ENCODE assay signal across 9 cellular contexts in genomic region chr10:132036887-132037675, GRCh38. TPM values are rescaled to one million over a fixed set of nuclear protein-coding genes. Genes with fewer than 3 reads are reported as not detected.
DNase-seq lines count a peak whose midpoint lies in the region; ATAC-seq, FAIRE-seq and TF ChIP-seq lines count a peak whose summit lies in the region.
"Had no signal": no experiment of that assay in that cellular context is flagged by ENCODE, and none has a peak within 500 bp of the region (broad histone marks: within the 10 kb centered on the region; RNA-seq: fewer than 3 reads in every experiment).

No MANE protein-coding gene starts in this region.

- no peak overlapping the region for H3K4ac ChIP-seq in H9 (ENCODE audit: low read depth, low read length)

- H3K9ac ChIP-seq in H9 (ENCODE audit: extremely low read depth, insufficient read length, low read length), result no peak overlapping the region
- H3K9ac ChIP-seq in astrocyte (ENCODE audit: low read length), result no peak overlapping the region
- no peak overlapping the region for H3K9ac ChIP-seq in skeletal muscle satellite cell (ENCODE audit: low read depth, low read length)
- H3K9ac ChIP-seq in Karpas-422 (ENCODE audit: low read length), result no peak overlapping the region

- H4K5ac ChIP-seq in H9 (ENCODE audit: insufficient read length, low read depth, low read length), result no peak overlapping the region

- H2BK5ac ChIP-seq in H9 (ENCODE audit: insufficient read length, low read length), result no peak overlapping the region

- H3T11ph ChIP-seq in H9 (ENCODE audit: low read length), result no peak overlapping the region

- no peaks in the 10 kb centered on the region for H3K79me1 ChIP-seq in H9 (ENCODE audit: insufficient read depth, low read depth, low read length, poor library complexity, severe bottlenecking)

- H2BK12ac ChIP-seq in H9 (ENCODE audit: insufficient read length, low read depth, low read length), result no peak overlapping the region

- no peak overlapping the region for H3K56ac ChIP-seq in H9 (ENCODE audit: insufficient read length, low read depth, low read length)

- DNase-seq in H9 (peak; percentile 71), astrocyte (ENCODE audit: low read depth) (peak; percentile 6), inferior parietal cortex (ENCODE audit: extremely low spot score) (peak; percentile 26), GM20000 (ENCODE audit: low spot score) (no peak), NCI-H446 treated with DMSO at 0.1 percent for 48 hours (lab: John Stamatoyannopoulos, UW) (no peak), Karpas-422 (no peak)
- DNase-seq: MV-4-11 had no signal

- no peak overlapping the region for H2BK120ac ChIP-seq in H9 (ENCODE audit: low read depth, low read length, poor library complexity, severe bottlenecking)

- peaks cover 0 to under 1% of the 10 kb centered on the region in 2 experiments; a peak in 2 of 5 replicates for H3K9me3 Mint-ChIP-seq in H9
- H3K9me3 Mint-ChIP-seq in astrocyte (ENCODE audit: unreplicated experiment), result peaks cover 9% of the 10 kb centered on the region

- H4K8ac ChIP-seq in H9 (replicated peaks; ENCODE audit: insufficient read length, low read depth, low read length), result no peak overlapping the region

- peaks cover 17 to 30% of the 10 kb centered on the region in 2 experiments for H3K4me1 Mint-ChIP-seq in H9
- peaks cover 4% of the 10 kb centered on the region for H3K4me1 Mint-ChIP-seq in astrocyte (ENCODE audit: low read depth, unreplicated experiment)

- H4K20me1 ChIP-seq in H9 (ENCODE audit: control insufficient read depth, insufficient read depth, insufficient read length) (no peaks in the 10 kb centered on the region), astrocyte (ENCODE audit: insufficient read depth, low read length) (no peaks in the 10 kb centered on the region), Karpas-422 (ENCODE audit: insufficient read depth, low read depth, low read length) (no peaks in the 10 kb centered on the region)

- no CpG with 5 or more reads among the region's 44 CpGs for WGBS in H9 (ENCODE audit: extremely low coverage, insufficient read length, low lambda C conversion rate)

- ATAC-seq in HG03354 (IDR thresholded peaks at IDR 0.05; ENCODE audit: poor library complexity, severe bottlenecking, unreplicated experiment), result no peak

- H3K4me3 Mint-ChIP-seq in H9 (peak overlapping the region; percentile 68 to 80), astrocyte (ENCODE audit: unreplicated experiment) (peak overlapping the region; percentile 81)

- H2AFZ ChIP-seq in H9 (ENCODE audit: low read length), result no peak overlapping the region
- H2AFZ ChIP-seq in astrocyte (ENCODE audit: low read depth, low read length), result no peak overlapping the region
- H2AFZ ChIP-seq in Karpas-422 (ENCODE audit: low read length), result no peak overlapping the region

- no peaks in the 10 kb centered on the region for H3K36me3 ChIP-seq in astrocyte (ENCODE audit: insufficient read depth, low read length)
- no peaks in the 10 kb centered on the region for H3K36me3 ChIP-seq in skeletal muscle satellite cell (ENCODE audit: insufficient read depth, low read length)
- no peaks in the 10 kb centered on the region for H3K36me3 ChIP-seq in Karpas-422 (ENCODE audit: insufficient read depth, low read length)

- H3K23me2 ChIP-seq in H9 (ENCODE audit: insufficient read length, low read depth, low read length, poor library complexity, severe bottlenecking), result peaks cover 16% of the 10 kb centered on the region

- H3K27ac Mint-ChIP-seq in H9 (peak overlapping the region in 2 of 3 experiments; percentile 36 to 76; a peak in 2 of 7 replicates), astrocyte (ENCODE audit: unreplicated experiment) (peak overlapping the region; percentile 34)

- no peak overlapping the region for H2BK20ac ChIP-seq in H9 (ENCODE audit: low read depth, low read length, poor library complexity, severe bottlenecking)

- FAIRE-seq in astrocyte (lab: Jason Lieb, UNC), result no peak

- no peak overlapping the region for H2BK15ac ChIP-seq in H9 (ENCODE audit: low read depth, low read length)

- H3K36me3 Mint-ChIP-seq in H9 (ENCODE audit: insufficient read depth in 1 of 3, low read depth in 3 of 3) (peaks cover 0 to 2% (median 0%) of the 10 kb centered on the region in 3 experiments; a peak in 2 of 7 replicates), astrocyte (ENCODE audit: low read depth, unreplicated experiment) (no peaks in the 10 kb centered on the region)

- no peak overlapping the region for H3K18ac ChIP-seq in H9 (ENCODE audit: insufficient read length, low read depth, low read length)

- peaks cover 71% of the 10 kb centered on the region for H3K27me3 Mint-ChIP-seq in H9 (ENCODE audit: low read depth)
- H3K27me3 Mint-ChIP-seq in astrocyte (ENCODE audit: low read depth, unreplicated experiment), result peaks cover 80% of the 10 kb centered on the region

- no peak overlapping the region for H3K4me3 ChIP-seq in astrocyte (ENCODE audit: insufficient read depth, low read depth, low read length)
- H3K4me3 ChIP-seq in skeletal muscle satellite cell (ENCODE audit: low read length), result no peak overlapping the region
- no peak overlapping the region for H3K4me3 ChIP-seq in Karpas-422 (ENCODE audit: low read length)

- TF ChIP-seq CTCF in H9 (conservative IDR thresholded peaks at IDR 0.05) (no peak), astrocyte (IDR thresholded peaks at IDR 0.05; ENCODE audit: insufficient read depth, low read depth, low read length) (no peak), GM20000 (IDR thresholded peaks at IDR 0.05; ENCODE audit: extremely low read depth, missing control alignments) (no peak)

- H3K4me1 ChIP-seq in H9 (ENCODE audit: insufficient read depth, low read length), result no peaks in the 10 kb centered on the region; the same call in 1 of the 2 replicates
- H3K4me1 ChIP-seq in astrocyte (ENCODE audit: insufficient read depth, low read length), result no peaks in the 10 kb centered on the region
- no peaks in the 10 kb centered on the region for H3K4me1 ChIP-seq in skeletal muscle satellite cell (ENCODE audit: control insufficient read depth, insufficient read depth, low read length)
- no peaks in the 10 kb centered on the region for H3K4me1 ChIP-seq in Karpas-422 (ENCODE audit: low read length)

- no peak overlapping the region for H4K91ac ChIP-seq in H9 (ENCODE audit: insufficient read length, low read depth, low read length)

- no peaks in the 10 kb centered on the region for H3K9me2 ChIP-seq in Karpas-422 (replicated peaks; ENCODE audit: insufficient read depth, low read length)

- no peaks in the 10 kb centered on the region for H3K79me2 ChIP-seq in H9 (ENCODE audit: insufficient read depth, low read length)
- H3K79me2 ChIP-seq in astrocyte (ENCODE audit: insufficient read depth, low read length), result no peaks in the 10 kb centered on the region
- H3K79me2 ChIP-seq in Karpas-422 (ENCODE audit: low read length), result no peaks in the 10 kb centered on the region

- H3K27me3 ChIP-seq in H9 (ENCODE audit: insufficient read depth, low read length) (peaks cover 16% of the 10 kb centered on the region; the same call in 1 of the 2 replicates), astrocyte (ENCODE audit: insufficient read depth, low read length) (peaks cover 33% of the 10 kb centered on the region), skeletal muscle satellite cell (ENCODE audit: control insufficient read depth, insufficient read depth, low read length) (peaks cover 55% of the 10 kb centered on the region), Karpas-422 (ENCODE audit: low read length) (no peaks in the 10 kb centered on the region)

- H3K23ac ChIP-seq in H9 (ENCODE audit: insufficient read length, low read depth, low read length), result no peak overlapping the region

- no peak overlapping the region for H2AK5ac ChIP-seq in H9 (ENCODE audit: insufficient read length, low read length)

- H3K14ac ChIP-seq in H9 (ENCODE audit: insufficient read depth, low read length), result no peak overlapping the region

- no peaks in the 10 kb centered on the region for H3K9me3 ChIP-seq in H9 (ENCODE audit: control insufficient read depth, low read depth, low read length)
- no peaks in the 10 kb centered on the region for H3K9me3 ChIP-seq in astrocyte (ENCODE audit: insufficient read depth, low read depth, low read length)
- H3K9me3 ChIP-seq in skeletal muscle satellite cell (replicated peaks; ENCODE audit: low read length), result no peaks in the 10 kb centered on the region
- no peaks in the 10 kb centered on the region for H3K9me3 ChIP-seq in Karpas-422 (ENCODE audit: low read length)

- H3K27ac ChIP-seq in H9 (ENCODE audit: insufficient read length, low read depth, low read length) (no peak overlapping the region), astrocyte (ENCODE audit: low read depth, low read length) (no peak overlapping the region), Karpas-422 (ENCODE audit: low read length) (no peak overlapping the region)

- H3K4me2 ChIP-seq in H9 (ENCODE audit: insufficient read depth, insufficient read length, low read length), result peak overlapping the region; percentile 89
- no peak overlapping the region for H3K4me2 ChIP-seq in astrocyte (ENCODE audit: low read length)
- H3K4me2 ChIP-seq in skeletal muscle satellite cell (ENCODE audit: low read length), result peak overlapping the region; percentile 74
- no peak overlapping the region for H3K4me2 ChIP-seq in Karpas-422 (ENCODE audit: low read depth, low read length, poor library complexity, severe bottlenecking)

RNA-seq across cellular contexts. Expression of gene JAKMIP3, which starts 28.7 kb away (rescaled TPM):
- 0.50 and 0.55 TPM in 2 replicates for total RNA-seq in H9 (2021)
- 0.34 and 0.54 TPM in 2 replicates for total RNA-seq in astrocyte
- 0.22 and 0.25 TPM in 2 replicates for total RNA-seq in skeletal muscle satellite cell (2012; rRNA removed)
- total RNA-seq in Karpas-422 (2014; rRNA removed; shearing (Covaris generic); ENCODE audit: low replicate concordance), result 0.07 TPM in 1 of 2 replicates, not detected in the other

RNA-seq across cellular contexts. Expression of gene BNIP3, which starts 55.4 kb away (rescaled TPM):
- 57.1 and 58.0 TPM in 2 replicates for total RNA-seq in H9 (2021)
- 112 and 141 TPM in 2 replicates for total RNA-seq in astrocyte
- 239 and 396 TPM in 2 replicates for total RNA-seq in skeletal muscle satellite cell (2012; rRNA removed)
- total RNA-seq in Karpas-422 (2014; rRNA removed; shearing (Covaris generic); ENCODE audit: low replicate concordance), result not detected in 2 replicates

Comparison
In these comparisons a context has a peak if more than half of its experiments do, and no peak if none do; other contexts are left out.
1. DNase-seq: peak in H9 (single experiment), astrocyte (single experiment) and inferior parietal cortex (single experiment); none in GM20000 (single experiment), NCI-H446 treated with DMSO at 0.1 percent for 48 hours (single experiment) and Karpas-422 (single experiment).
2. H3K4me2 ChIP-seq: peak in H9 (single experiment) and skeletal muscle satellite cell (single experiment); none in astrocyte (single experiment) and Karpas-422 (single experiment).
3. RNA of gene BNIP3, which starts 55.4 kb away (total RNA-seq): 112 to 141 TPM in astrocyte and 57.1 to 58.0 TPM in H9; not detected in Karpas-422; every median in the first group is over 10 times any median in the second.